30 cellular contexts compared by ENCODE assay signal in genomic region chr1:20318521-20318920, GRCh38. TPM values are rescaled to one million over a fixed set of nuclear protein-coding genes. Genes with fewer than 3 reads are reported as not detected.
"Had no signal": no experiment of that assay in that cellular context is flagged by ENCODE, and none has a peak within 500 bp of the region (broad histone marks: within the 10 kb centered on the region; RNA-seq: fewer than 3 reads in every experiment).

No MANE protein-coding gene starts in this region.

- DNase-seq: activated effector memory CD4-positive, alpha-beta T cell treated with anti-CD3 and anti-CD28 coated beads, Interleukin-2, amount 50 U/mL, for 16 hours; activated effector memory CD4-positive, alpha-beta T cell treated with Interleukin-2 at 50 U/mL for 16 hours; activated gamma-delta T cell; activated gamma-delta T cell treated with Interleukin-2 at 50 U/mL for 16 hours; activated naive CD4-positive, alpha-beta T cell; activated naive CD4-positive, alpha-beta T cell treated with anti-CD3 and anti-CD28 coated beads for 36 hours; activated naive CD4-positive, alpha-beta T cell treated with anti-CD3 and anti-CD28 coated beads, Interleukin-2, amount 10 ng/mL, durations not matched to agents 7 days and 5 days; activated naive CD4-positive, alpha-beta T cell treated with anti-CD3 and anti-CD28 coated beads, Interleukin-2, amount 50 U/mL, for 16 hours; activated naive CD4-positive, alpha-beta T cell treated with Interleukin-2 at 50 U/mL for 16 hours; activated naive CD8-positive, alpha-beta T cell treated with anti-CD3 and anti-CD28 coated beads for 36 hours; activated naive CD8-positive, alpha-beta T cell treated with anti-CD3 and anti-CD28 coated beads, Interleukin-2, amount 10 ng/mL, durations not matched to agents 7 days and 5 days; activated naive CD8-positive, alpha-beta T cell treated with anti-CD3 and anti-CD28 coated beads, Interleukin-2, amount 50 U/mL, for 24 hours; activated T-cell treated with anti-CD3 and anti-CD28 coated beads, Interleukin-2, amount 50 U/mL, for 1 hour; activated T-cell treated with anti-CD3 and anti-CD28 coated beads, Interleukin-2, amount 50 U/mL, for 24 hours; activated T-cell treated with anti-CD3 and anti-CD28 coated beads, Interleukin-2, amount 50 U/mL, for 4 hours; activated T-cell treated with anti-CD3 and anti-CD28 coated beads, Interleukin-2, amount 50 U/mL, for 48 hours; activated T-cell treated with anti-CD3 and anti-CD28 coated beads, Interleukin-2, amount 50 U/mL, for 72 hours; adrenal gland; amniotic stem cell; amygdala; anterior cingulate cortex; aorta; body of pancreas; brain microvascular endothelial cell; caudate nucleus; central memory CD4-positive, alpha-beta T cell; cerebellar nuclear complex had no signal

- H3K4me1 ChIP-seq: adrenal gland, ascending aorta, body of pancreas, breast epithelium had no signal

- H3K27ac ChIP-seq: adrenal gland, ascending aorta, body of pancreas, brain microvascular endothelial cell, breast epithelium, cardiac muscle cell had no signal

- H3K9me3 ChIP-seq: adrenal gland, ascending aorta, body of pancreas, breast epithelium had no signal

- H3K4me3 ChIP-seq: adrenal gland, ascending aorta, body of pancreas, breast epithelium, cardiac muscle cell had no signal

- H3K36me3 ChIP-seq: adrenal gland, ascending aorta, brain microvascular endothelial cell, breast epithelium, cardiac muscle cell had no signal

- H3K27me3 ChIP-seq: adrenal gland, body of pancreas, brain microvascular endothelial cell, breast epithelium, cardiac muscle cell had no signal

RNA-seq across cellular contexts. Expression of gene VWA5B1, which starts 27.8 kb away (rescaled TPM):
- polyA plus RNA-seq: aorta had no signal
